ENCODE assay signal across 29 cellular contexts in the genomic region with DNA sequence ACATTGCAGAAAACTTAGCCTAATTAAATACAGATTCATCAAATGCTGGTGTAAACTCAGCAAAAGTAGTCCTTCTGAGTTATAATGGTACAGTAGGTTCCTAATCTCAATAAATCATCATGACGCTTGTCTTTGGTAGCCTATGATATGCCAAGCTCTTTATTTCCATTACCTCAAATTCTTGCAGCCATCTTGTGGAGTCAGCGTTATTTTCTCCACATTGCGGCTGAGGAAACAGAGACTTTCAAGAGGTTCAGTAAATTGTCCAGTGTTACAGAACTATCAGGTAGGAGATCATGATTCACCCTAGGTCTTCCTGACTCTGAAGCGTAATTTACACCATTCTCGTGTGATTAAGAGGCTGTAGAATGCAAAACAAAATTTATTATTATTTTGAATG.
"Had no signal": no experiment of that assay in that cellular context is flagged by ENCODE, and none has a peak within 500 bp of the region (broad histone marks: within the 10 kb centered on the region; RNA-seq: fewer than 3 reads in every experiment).

No MANE protein-coding gene starts in this region.

- H3K9me3 ChIP-seq: esophagus squamous epithelium, gastrocnemius medialis, heart right ventricle, left lung, lower lobe of right lung, mucosa of descending colon had no signal

- H3K27me3 ChIP-seq: dorsolateral prefrontal cortex, esophagus squamous epithelium, gastrocnemius medialis, heart right ventricle, left lung had no signal

- H3K27ac Mint-ChIP-seq: endodermal cell, mesothelial cell of epicardium, naive B cell had no signal

- DNase-seq: dermis blood vessel endothelial cell; dorsolateral prefrontal cortex; effector CD4-positive, alpha-beta T cell; effector memory CD4-positive, alpha-beta T cell; endodermal cell; erythroblast; esophagus squamous epithelium; foreskin fibroblast; foreskin melanocyte; gastrocnemius medialis; glutamatergic neuron; head of caudate nucleus; heart right ventricle; hippocampal formation; left cardiac atrium; left lung; left ventricle myocardium superior; lower lobe of right lung; mesenchymal stem cell; mucosa of descending colon; naive B cell had no signal

- H3K4me1 Mint-ChIP-seq: endodermal cell, mesothelial cell of epicardium, naive B cell had no signal

- H3K36me3 ChIP-seq: esophagus squamous epithelium, gastrocnemius medialis, heart right ventricle, left lung, lower lobe of right lung had no signal

- H3K27ac ChIP-seq: coronary artery, dorsolateral prefrontal cortex, epithelial cell of prostate, esophagus squamous epithelium, gastrocnemius medialis, heart right ventricle, left lung, lower lobe of right lung had no signal

- H3K36me3 Mint-ChIP-seq: mesothelial cell of epicardium, naive B cell had no signal

- ATAC-seq: esophagus mucosa, gastrocnemius medialis, heart right ventricle, left cardiac atrium, left lung, left ventricle myocardium superior, lower lobe of right lung, mucosa of descending colon had no signal

- H3K4me3 Mint-ChIP-seq: endodermal cell, mesothelial cell of epicardium, naive B cell had no signal

- H3K4me3 ChIP-seq: coronary artery, dorsolateral prefrontal cortex, esophagus squamous epithelium, gastrocnemius medialis, heart right ventricle, left lung, lower lobe of right lung, mucosa of descending colon had no signal

- H3K9me3 Mint-ChIP-seq: endodermal cell, mesothelial cell of epicardium had no signal

- H3K4me1 ChIP-seq: esophagus squamous epithelium, gastrocnemius medialis, heart right ventricle, left lung, lower lobe of right lung had no signal

- FAIRE-seq: colon, endometrium, islet of Langerhans, keratinocyte had no signal
